8 cellular contexts compared by ENCODE assay signal in genomic region chr10:17228081-17229015, GRCh38. TPM values are rescaled to one million over a fixed set of nuclear protein-coding genes. Genes with fewer than 3 reads are reported as not detected.
DNase-seq lines count a peak whose midpoint lies in the region; ATAC-seq, FAIRE-seq and TF ChIP-seq lines count a peak whose summit lies in the region.

TSS of gene VIM (plus strand) at chr10:17228241. CDS start at chr10:17229423, 1,182 bp downstream.

- peak within 1 kb of the TSS; percentile 68 to 95 (median 93) for H3K4me3 ChIP-seq in upper lobe of left lung

- peaks cover 61% of the 10 kb centered on the region for H3K4me1 Mint-ChIP-seq in activated naive CD8-positive, alpha-beta T cell treated with anti-CD3 and anti-CD28 coated beads, Interleukin-2, amount 50 U/mL, for 24 hours
- peaks cover 15% of the 10 kb centered on the region for H3K4me1 Mint-ChIP-seq in progenitor cell of endocrine pancreas (ENCODE audit: low read depth)

- DNase-seq in AG20443 (ENCODE audit: low spot score) (peak; percentile 89), GM19239 (ENCODE audit: insufficient read length, low spot score) (peak; percentile 35), T follicular helper cell (ENCODE audit: low read depth) (peak; percentile 76), cardiac septum (ENCODE audit: low spot score) (peak; percentile 95), progenitor cell of endocrine pancreas (ENCODE audit: low spot score, unreplicated experiment) (peak; percentile 47), upper lobe of left lung (peak; percentile 93)
- peak; percentile 88 for DNase-seq in activated naive CD8-positive, alpha-beta T cell treated with anti-CD3 and anti-CD28 coated beads, Interleukin-2, amount 50 U/mL, for 24 hours

- intact Hi-C loops in cardiac septum (cut with DNase I) = loop anchor here (1.0 to 5.0 kb wide), 2 partner anchors 27 to 221 kb away; partner anchors contain the start of gene TRDMT1

- H3K4me1 ChIP-seq in upper lobe of left lung = peaks cover 23 to 62% (median 44%) of the 10 kb centered on the region in 4 donors

- H3K36me3 Mint-ChIP-seq in activated naive CD8-positive, alpha-beta T cell treated with anti-CD3 and anti-CD28 coated beads, Interleukin-2, amount 50 U/mL, for 24 hours (ENCODE audit: low read depth) = peaks cover 37% of the 10 kb centered on the region
- H3K36me3 Mint-ChIP-seq in progenitor cell of endocrine pancreas (ENCODE audit: insufficient read depth) = no peaks in the 10 kb centered on the region

- FAIRE-seq in GM19239 (lab: Jason Lieb, UNC) = peak; percentile 86

- peak in 1 of 4 donors; percentile 73 for TF ChIP-seq EP300 in upper lobe of left lung (IDR thresholded peaks at IDR 0.05)

- H3K27ac ChIP-seq in upper lobe of left lung = peak within 1 kb of the TSS; percentile 97 to 99 (median 98)

- peak; percentile 29 for ATAC-seq in HG03442 (IDR thresholded peaks at IDR 0.05; ENCODE audit: unreplicated experiment)
- ATAC-seq in activated naive CD8-positive, alpha-beta T cell treated with anti-CD3 and anti-CD28 coated beads, Interleukin-2, amount 50 U/mL, for 24 hours = peak; percentile 54
- peak; percentile 80 for ATAC-seq in upper lobe of left lung (ENCODE audit: low FRiP score in 2 of 2)

- H3K27me3 Mint-ChIP-seq in activated naive CD8-positive, alpha-beta T cell treated with anti-CD3 and anti-CD28 coated beads, Interleukin-2, amount 50 U/mL, for 24 hours = no peaks in the 10 kb centered on the region
- peaks cover 49% of the 10 kb centered on the region for H3K27me3 Mint-ChIP-seq in progenitor cell of endocrine pancreas

- TF ChIP-seq CTCF in progenitor cell of endocrine pancreas (IDR thresholded peaks at IDR 0.05; ENCODE audit: unreplicated experiment) = no peak
- TF ChIP-seq CTCF in upper lobe of left lung (IDR thresholded peaks at IDR 0.05) = peak in 3 of 6 experiments; percentile 21 to 32 (median 29)

- 0 to 1% methylated on average over 63 to 78 of the region's 78 CpGs for WGBS in upper lobe of left lung, 2 donors

- H3K27ac Mint-ChIP-seq in activated naive CD8-positive, alpha-beta T cell treated with anti-CD3 and anti-CD28 coated beads, Interleukin-2, amount 50 U/mL, for 24 hours = peak within 1 kb of the TSS; percentile 94
- H3K27ac Mint-ChIP-seq in progenitor cell of endocrine pancreas = peak within 1 kb of the TSS; percentile 89

- peaks cover under 1 to 28% (median 14%) of the 10 kb centered on the region in 4 donors for H3K36me3 ChIP-seq in upper lobe of left lung

- TF ChIP-seq POLR2A in upper lobe of left lung (IDR thresholded peaks at IDR 0.05) = peak in 2 of 4 donors; percentile 67 to 76

- no peaks in the 10 kb centered on the region for H3K27me3 ChIP-seq in upper lobe of left lung

- H3K4me3 Mint-ChIP-seq in activated naive CD8-positive, alpha-beta T cell treated with anti-CD3 and anti-CD28 coated beads, Interleukin-2, amount 50 U/mL, for 24 hours = peak within 1 kb of the TSS; percentile 94
- peak within 1 kb of the TSS; percentile 85 for H3K4me3 Mint-ChIP-seq in progenitor cell of endocrine pancreas (ENCODE audit: low read depth)

- H3K9me3 Mint-ChIP-seq in activated naive CD8-positive, alpha-beta T cell treated with anti-CD3 and anti-CD28 coated beads, Interleukin-2, amount 50 U/mL, for 24 hours = no peaks in the 10 kb centered on the region
- H3K9me3 Mint-ChIP-seq in progenitor cell of endocrine pancreas (ENCODE audit: low read depth) = no peaks in the 10 kb centered on the region

- no peaks in the 10 kb centered on the region for H3K9me3 ChIP-seq in upper lobe of left lung

RNA-seq across cellular contexts. Expression of gene VIM, which starts in this region (rescaled TPM):
- total RNA-seq in cardiac septum (368 TPM), progenitor cell of endocrine pancreas (172 and 261 TPM in 2 replicates), upper lobe of left lung (1,000 to 10,000 TPM in 5 of 6 donors, 100 to 1,000 TPM in 1; 999 to 2,711 (median 1,731) TPM)

Comparison
In these comparisons a context has a peak if more than half of its experiments do, and no peak if none do; other contexts are left out.
1. Peak in every context shown above with its lines: DNase-seq, ATAC-seq, H3K4me3 ChIP-seq and H3K27ac ChIP-seq.
2. DNase-seq: peak in every context shown above with its lines; median percentile 95 in cardiac septum; 93 in upper lobe of left lung; 89 in AG20443; 88 in activated naive CD8-positive, alpha-beta T cell treated with anti-CD3 and anti-CD28 coated beads, Interleukin-2, amount 50 U/mL, for 24 hours; 76 in T follicular helper cell; 47 in progenitor cell of endocrine pancreas; 35 in GM19239.
3. ATAC-seq: peak in every context shown above with its lines; median percentile 80 in upper lobe of left lung; 54 in activated naive CD8-positive, alpha-beta T cell treated with anti-CD3 and anti-CD28 coated beads, Interleukin-2, amount 50 U/mL, for 24 hours; 29 in HG03442.